1 cellular context compared by ENCODE assay signal in the genomic region with DNA sequence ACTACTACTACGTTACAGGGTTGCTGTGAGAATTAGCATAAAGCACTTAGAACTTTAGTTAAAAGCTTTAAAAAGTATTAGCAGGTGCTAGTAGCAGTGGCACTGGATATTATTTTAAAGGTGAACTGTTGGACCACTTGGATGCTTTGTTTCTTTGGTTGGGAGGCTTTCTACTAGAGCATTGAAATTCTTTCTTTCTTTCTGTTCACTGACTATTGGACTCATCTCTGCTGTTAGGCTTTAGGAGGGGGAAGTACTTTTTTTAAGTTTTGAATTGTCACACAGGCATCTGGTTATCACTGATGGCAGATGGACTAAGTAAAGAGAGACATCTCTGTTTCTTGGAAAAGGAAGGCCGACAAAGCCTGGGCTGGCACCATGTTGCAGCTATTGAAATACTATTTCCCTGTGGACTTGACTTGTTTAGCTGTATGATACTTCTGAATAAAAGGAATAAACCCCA.
TF ChIP-seq lines count a peak whose summit lies in the region.

No MANE protein-coding gene starts in this region.

TF ChIP-seq in K562, 482 proteins besides CTCF, POLR2A, EP300 and RAD21 (continued from another document and continues in another):
- TF ChIP-seq TOE1 (IDR thresholded peaks at IDR 0.05; ENCODE audit: borderline replicate concordance) (0 out of 2 replicates have a peak, but pooled peaks have one; percentile 16), TOE1 (CRISPR knock-in tag; IDR thresholded peaks at IDR 0.05; ENCODE audit: borderline replicate concordance, low read depth) (no peak), ZNF197 (CRISPR knock-in tag; IDR thresholded peaks at IDR 0.05; ENCODE audit: low read depth) (peak; percentile 73; the same call in 1 of the 2 replicates), ETV5 (CRISPR knock-in tag; IDR thresholded peaks at IDR 0.05; ENCODE audit: low read depth) (peak; percentile 60; the same call in 1 of the 2 replicates), MAZ (CRISPR knock-in tag; conservative IDR thresholded peaks at IDR 0.05 in 1 of 2, IDR thresholded peaks at IDR 0.05 in 1 of 2) (no peak), HMGN3 (IDR thresholded peaks at IDR 0.05; ENCODE audit: borderline replicate concordance, extremely low read depth, insufficient read length, low read depth, low read length) (peak; percentile 70), NFIC (IDR thresholded peaks at IDR 0.05) (peak; percentile 80), MAFG (tag; conservative IDR thresholded peaks at IDR 0.05) (no peak), JUN (IDR thresholded peaks at IDR 0.05; ENCODE audit: borderline replicate concordance, low read depth, low read length) (peak; percentile 69; the same call in 1 of the 2 replicates), JUN (CRISPR knock-in tag; IDR thresholded peaks at IDR 0.05; ENCODE audit: borderline replicate concordance) (no peak), ZNF551 (CRISPR knock-in tag; IDR thresholded peaks at IDR 0.05) (no peak), MEF2A (IDR thresholded peaks at IDR 0.05; ENCODE audit: control insufficient read depth, low read depth, low read length) (0 out of 2 replicates have a peak, but pooled peaks have one; percentile 30), SMARCC2 (IDR thresholded peaks at IDR 0.05; ENCODE audit: low read depth) (peak; percentile 93), LCOR (CRISPR knock-in tag; IDR thresholded peaks at IDR 0.05) (peak; percentile 86), BHLHE40 (IDR thresholded peaks at IDR 0.05; ENCODE audit: low read length) (peak; percentile 58; the same call in 1 of the 2 replicates), ZC3H4 (CRISPR knock-in tag; IDR thresholded peaks at IDR 0.05; ENCODE audit: borderline replicate concordance) (no peak), EHMT2 (IDR thresholded peaks at IDR 0.05) (0 out of 2 replicates have a peak, but pooled peaks have one; percentile 47), YY1 (IDR thresholded peaks at IDR 0.05; ENCODE audit: borderline replicate concordance in 1 of 3, control insufficient read depth in 1 of 3, extremely low read depth in 1 of 3, insufficient read depth in 3 of 3, insufficient read length in 1 of 3, insufficient replicate concordance in 2 of 3, low read depth in 1 of 3, low read length in 2 of 3) (peak in 1 of 3 experiments; percentile 53), ARID2 (IDR thresholded peaks at IDR 0.05) (no peak), TCF3 (CRISPR knock-in tag; IDR thresholded peaks at IDR 0.05) (peak; percentile 97), FOXM1 (IDR thresholded peaks at IDR 0.05; ENCODE audit: low read depth) (peak; percentile 87), FOXM1 (CRISPR knock-in tag; IDR thresholded peaks at IDR 0.05; ENCODE audit: low read depth) (no peak), ZNF584 (CRISPR knock-in tag; IDR thresholded peaks at IDR 0.05; ENCODE audit: low read depth) (peak; percentile 78; the same call in 1 of the 2 replicates), FOXA3 (CRISPR knock-in tag; conservative IDR thresholded peaks at IDR 0.05 in 1 of 2, IDR thresholded peaks at IDR 0.05 in 1 of 2) (peak; percentile 99 to 100), ETV1 (tag; conservative IDR thresholded peaks at IDR 0.05; ENCODE audit: low read depth) (peak; percentile 35; the same call in 1 of the 2 replicates), ZNF644 (tag; IDR thresholded peaks at IDR 0.05; ENCODE audit: low read depth) (no peak), ZNF79 (CRISPR knock-in tag; IDR thresholded peaks at IDR 0.05; ENCODE audit: low read depth) (no peak), CBFA2T2 (conservative IDR thresholded peaks at IDR 0.05) (peak; percentile 89), MAFK (IDR thresholded peaks at IDR 0.05; ENCODE audit: low read length) (0 out of 2 replicates have a peak, but pooled peaks have one; percentile 17), KLF10 (CRISPR knock-in tag; IDR thresholded peaks at IDR 0.05) (no peak), NRF1 (conservative IDR thresholded peaks at IDR 0.05 in 1 of 2, IDR thresholded peaks at IDR 0.05 in 1 of 2) (no peak), EP400 (IDR thresholded peaks at IDR 0.05) (peak; percentile 62), ZFX (CRISPR knock-in tag; IDR thresholded peaks at IDR 0.05) (peak; percentile 48; the same call in 1 of the 2 replicates), HDAC3 (IDR thresholded peaks at IDR 0.05; ENCODE audit: borderline replicate concordance, partially characterized antibody) (peak; percentile 85), CC2D1A (IDR thresholded peaks at IDR 0.05) (peak; percentile 70; the same call in 1 of the 2 replicates)
- TF ChIP-seq, protein P1, sequence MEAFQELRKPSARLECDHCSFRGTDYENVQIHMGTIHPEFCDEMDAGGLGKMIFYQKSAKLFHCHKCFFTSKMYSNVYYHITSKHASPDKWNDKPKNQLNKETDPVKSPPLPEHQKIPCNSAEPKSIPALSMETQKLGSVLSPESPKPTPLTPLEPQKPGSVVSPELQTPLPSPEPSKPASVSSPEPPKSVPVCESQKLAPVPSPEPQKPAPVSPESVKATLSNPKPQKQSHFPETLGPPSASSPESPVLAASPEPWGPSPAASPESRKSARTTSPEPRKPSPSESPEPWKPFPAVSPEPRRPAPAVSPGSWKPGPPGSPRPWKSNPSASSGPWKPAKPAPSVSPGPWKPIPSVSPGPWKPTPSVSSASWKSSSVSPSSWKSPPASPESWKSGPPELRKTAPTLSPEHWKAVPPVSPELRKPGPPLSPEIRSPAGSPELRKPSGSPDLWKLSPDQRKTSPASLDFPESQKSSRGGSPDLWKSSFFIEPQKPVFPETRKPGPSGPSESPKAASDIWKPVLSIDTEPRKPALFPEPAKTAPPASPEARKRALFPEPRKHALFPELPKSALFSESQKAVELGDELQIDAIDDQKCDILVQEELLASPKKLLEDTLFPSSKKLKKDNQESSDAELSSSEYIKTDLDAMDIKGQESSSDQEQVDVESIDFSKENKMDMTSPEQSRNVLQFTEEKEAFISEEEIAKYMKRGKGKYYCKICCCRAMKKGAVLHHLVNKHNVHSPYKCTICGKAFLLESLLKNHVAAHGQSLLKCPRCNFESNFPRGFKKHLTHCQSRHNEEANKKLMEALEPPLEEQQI (IDR thresholded peaks at IDR 0.05): peak; percentile 70; the same call in 1 of the 2 replicates
- TF ChIP-seq, protein P2, sequence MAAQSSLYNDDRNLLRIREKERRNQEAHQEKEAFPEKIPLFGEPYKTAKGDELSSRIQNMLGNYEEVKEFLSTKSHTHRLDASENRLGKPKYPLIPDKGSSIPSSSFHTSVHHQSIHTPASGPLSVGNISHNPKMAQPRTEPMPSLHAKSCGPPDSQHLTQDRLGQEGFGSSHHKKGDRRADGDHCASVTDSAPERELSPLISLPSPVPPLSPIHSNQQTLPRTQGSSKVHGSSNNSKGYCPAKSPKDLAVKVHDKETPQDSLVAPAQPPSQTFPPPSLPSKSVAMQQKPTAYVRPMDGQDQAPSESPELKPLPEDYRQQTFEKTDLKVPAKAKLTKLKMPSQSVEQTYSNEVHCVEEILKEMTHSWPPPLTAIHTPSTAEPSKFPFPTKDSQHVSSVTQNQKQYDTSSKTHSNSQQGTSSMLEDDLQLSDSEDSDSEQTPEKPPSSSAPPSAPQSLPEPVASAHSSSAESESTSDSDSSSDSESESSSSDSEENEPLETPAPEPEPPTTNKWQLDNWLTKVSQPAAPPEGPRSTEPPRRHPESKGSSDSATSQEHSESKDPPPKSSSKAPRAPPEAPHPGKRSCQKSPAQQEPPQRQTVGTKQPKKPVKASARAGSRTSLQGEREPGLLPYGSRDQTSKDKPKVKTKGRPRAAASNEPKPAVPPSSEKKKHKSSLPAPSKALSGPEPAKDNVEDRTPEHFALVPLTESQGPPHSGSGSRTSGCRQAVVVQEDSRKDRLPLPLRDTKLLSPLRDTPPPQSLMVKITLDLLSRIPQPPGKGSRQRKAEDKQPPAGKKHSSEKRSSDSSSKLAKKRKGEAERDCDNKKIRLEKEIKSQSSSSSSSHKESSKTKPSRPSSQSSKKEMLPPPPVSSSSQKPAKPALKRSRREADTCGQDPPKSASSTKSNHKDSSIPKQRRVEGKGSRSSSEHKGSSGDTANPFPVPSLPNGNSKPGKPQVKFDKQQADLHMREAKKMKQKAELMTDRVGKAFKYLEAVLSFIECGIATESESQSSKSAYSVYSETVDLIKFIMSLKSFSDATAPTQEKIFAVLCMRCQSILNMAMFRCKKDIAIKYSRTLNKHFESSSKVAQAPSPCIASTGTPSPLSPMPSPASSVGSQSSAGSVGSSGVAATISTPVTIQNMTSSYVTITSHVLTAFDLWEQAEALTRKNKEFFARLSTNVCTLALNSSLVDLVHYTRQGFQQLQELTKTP (IDR thresholded peaks at IDR 0.05; ENCODE audit: low read depth in 1 of 2, partially characterized antibody in 2 of 2): peak; percentile 64 to 88
- TF ChIP-seq, protein P3, sequence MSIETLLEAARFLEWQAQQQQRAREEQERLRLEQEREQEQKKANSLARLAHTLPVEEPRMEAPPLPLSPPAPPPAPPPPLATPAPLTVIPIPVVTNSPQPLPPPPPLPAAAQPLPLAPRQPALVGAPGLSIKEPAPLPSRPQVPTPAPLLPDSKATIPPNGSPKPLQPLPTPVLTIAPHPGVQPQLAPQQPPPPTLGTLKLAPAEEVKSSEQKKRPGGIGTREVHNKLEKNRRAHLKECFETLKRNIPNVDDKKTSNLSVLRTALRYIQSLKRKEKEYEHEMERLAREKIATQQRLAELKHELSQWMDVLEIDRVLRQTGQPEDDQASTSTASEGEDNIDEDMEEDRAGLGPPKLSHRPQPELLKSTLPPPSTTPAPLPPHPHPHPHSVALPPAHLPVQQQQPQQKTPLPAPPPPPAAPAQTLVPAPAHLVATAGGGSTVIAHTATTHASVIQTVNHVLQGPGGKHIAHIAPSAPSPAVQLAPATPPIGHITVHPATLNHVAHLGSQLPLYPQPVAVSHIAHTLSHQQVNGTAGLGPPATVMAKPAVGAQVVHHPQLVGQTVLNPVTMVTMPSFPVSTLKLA (conservative IDR thresholded peaks at IDR 0.05): peak; percentile 46 to 71
- TF ChIP-seq, protein P4, sequence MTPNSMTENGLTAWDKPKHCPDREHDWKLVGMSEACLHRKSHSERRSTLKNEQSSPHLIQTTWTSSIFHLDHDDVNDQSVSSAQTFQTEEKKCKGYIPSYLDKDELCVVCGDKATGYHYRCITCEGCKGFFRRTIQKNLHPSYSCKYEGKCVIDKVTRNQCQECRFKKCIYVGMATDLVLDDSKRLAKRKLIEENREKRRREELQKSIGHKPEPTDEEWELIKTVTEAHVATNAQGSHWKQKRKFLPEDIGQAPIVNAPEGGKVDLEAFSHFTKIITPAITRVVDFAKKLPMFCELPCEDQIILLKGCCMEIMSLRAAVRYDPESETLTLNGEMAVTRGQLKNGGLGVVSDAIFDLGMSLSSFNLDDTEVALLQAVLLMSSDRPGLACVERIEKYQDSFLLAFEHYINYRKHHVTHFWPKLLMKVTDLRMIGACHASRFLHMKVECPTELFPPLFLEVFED (CRISPR knock-in tag; conservative IDR thresholded peaks at IDR 0.05): no peak
- TF ChIP-seq, protein P5, sequence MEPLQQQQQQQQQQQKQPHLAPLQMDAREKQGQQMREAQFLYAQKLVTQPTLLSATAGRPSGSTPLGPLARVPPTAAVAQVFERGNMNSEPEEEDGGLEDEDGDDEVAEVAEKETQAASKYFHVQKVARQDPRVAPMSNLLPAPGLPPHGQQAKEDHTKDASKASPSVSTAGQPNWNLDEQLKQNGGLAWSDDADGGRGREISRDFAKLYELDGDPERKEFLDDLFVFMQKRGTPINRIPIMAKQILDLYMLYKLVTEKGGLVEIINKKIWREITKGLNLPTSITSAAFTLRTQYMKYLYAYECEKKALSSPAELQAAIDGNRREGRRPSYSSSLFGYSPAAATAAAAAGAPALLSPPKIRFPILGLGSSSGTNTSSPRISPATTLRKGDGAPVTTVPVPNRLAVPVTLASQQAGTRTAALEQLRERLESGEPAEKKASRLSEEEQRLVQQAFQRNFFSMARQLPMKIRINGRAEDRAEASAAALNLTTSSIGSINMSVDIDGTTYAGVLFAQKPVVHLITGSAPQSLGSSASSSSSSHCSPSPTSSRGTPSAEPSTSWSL (CRISPR knock-in tag; IDR thresholded peaks at IDR 0.05; ENCODE audit: borderline replicate concordance): no peak
- TF ChIP-seq, protein P6, sequence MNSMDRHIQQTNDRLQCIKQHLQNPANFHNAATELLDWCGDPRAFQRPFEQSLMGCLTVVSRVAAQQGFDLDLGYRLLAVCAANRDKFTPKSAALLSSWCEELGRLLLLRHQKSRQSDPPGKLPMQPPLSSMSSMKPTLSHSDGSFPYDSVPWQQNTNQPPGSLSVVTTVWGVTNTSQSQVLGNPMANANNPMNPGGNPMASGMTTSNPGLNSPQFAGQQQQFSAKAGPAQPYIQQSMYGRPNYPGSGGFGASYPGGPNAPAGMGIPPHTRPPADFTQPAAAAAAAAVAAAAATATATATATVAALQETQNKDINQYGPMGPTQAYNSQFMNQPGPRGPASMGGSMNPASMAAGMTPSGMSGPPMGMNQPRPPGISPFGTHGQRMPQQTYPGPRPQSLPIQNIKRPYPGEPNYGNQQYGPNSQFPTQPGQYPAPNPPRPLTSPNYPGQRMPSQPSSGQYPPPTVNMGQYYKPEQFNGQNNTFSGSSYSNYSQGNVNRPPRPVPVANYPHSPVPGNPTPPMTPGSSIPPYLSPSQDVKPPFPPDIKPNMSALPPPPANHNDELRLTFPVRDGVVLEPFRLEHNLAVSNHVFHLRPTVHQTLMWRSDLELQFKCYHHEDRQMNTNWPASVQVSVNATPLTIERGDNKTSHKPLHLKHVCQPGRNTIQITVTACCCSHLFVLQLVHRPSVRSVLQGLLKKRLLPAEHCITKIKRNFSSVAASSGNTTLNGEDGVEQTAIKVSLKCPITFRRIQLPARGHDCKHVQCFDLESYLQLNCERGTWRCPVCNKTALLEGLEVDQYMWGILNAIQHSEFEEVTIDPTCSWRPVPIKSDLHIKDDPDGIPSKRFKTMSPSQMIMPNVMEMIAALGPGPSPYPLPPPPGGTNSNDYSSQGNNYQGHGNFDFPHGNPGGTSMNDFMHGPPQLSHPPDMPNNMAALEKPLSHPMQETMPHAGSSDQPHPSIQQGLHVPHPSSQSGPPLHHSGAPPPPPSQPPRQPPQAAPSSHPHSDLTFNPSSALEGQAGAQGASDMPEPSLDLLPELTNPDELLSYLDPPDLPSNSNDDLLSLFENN (IDR thresholded peaks at IDR 0.05; ENCODE audit: low read depth in 2 of 2, low read length in 2 of 2): peak in 1 of 2 experiments; percentile 92; a peak in 2 of 4 replicates
- TF ChIP-seq, protein P7, sequence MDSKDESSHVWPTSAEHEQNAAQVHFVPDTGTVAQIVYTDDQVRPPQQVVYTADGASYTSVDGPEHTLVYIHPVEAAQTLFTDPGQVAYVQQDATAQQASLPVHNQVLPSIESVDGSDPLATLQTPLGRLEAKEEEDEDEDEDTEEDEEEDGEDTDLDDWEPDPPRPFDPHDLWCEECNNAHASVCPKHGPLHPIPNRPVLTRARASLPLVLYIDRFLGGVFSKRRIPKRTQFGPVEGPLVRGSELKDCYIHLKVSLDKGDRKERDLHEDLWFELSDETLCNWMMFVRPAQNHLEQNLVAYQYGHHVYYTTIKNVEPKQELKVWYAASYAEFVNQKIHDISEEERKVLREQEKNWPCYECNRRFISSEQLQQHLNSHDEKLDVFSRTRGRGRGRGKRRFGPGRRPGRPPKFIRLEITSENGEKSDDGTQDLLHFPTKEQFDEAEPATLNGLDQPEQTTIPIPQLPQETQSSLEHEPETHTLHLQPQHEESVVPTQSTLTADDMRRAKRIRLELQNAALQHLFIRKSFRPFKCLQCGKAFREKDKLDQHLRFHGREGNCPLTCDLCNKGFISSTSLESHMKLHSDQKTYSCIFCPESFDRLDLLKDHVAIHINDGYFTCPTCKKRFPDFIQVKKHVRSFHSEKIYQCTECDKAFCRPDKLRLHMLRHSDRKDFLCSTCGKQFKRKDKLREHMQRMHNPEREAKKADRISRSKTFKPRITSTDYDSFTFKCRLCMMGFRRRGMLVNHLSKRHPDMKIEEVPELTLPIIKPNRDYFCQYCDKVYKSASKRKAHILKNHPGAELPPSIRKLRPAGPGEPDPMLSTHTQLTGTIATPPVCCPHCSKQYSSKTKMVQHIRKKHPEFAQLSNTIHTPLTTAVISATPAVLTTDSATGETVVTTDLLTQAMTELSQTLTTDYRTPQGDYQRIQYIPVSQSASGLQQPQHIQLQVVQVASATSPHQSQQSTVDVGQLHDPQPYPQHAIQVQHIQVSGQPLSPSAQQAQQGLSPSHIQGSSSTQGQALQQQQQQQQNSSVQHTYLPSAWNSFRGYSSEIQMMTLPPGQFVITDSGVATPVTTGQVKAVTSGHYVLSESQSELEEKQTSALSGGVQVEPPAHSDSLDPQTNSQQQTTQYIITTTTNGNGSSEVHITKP (IDR thresholded peaks at IDR 0.05; ENCODE audit: partially characterized antibody): peak; percentile 57
